1 cellular context compared by ENCODE assay signal in the genomic region with DNA sequence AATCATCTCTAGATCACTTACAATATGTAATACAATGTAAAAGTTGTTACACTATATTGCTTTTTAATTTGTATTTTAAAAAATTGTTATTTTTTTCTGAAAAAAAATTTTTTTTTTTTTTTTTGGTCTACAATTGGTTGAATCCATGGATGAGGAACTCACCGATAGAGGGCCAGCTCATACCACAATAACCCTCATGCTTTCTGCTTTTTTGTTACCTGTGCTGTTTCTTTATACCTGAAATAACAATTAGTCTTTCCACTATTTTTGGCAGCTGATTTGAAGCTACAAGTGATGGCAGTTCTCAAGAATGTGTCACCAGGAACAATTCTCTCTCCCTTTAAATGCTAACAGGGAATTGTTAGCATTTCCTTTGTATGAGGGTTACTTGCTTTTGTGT.
TF ChIP-seq lines count a peak whose summit lies in the region.

No MANE protein-coding gene starts in this region.

TF ChIP-seq in HCT116, 20 proteins besides CTCF, POLR2A, EP300 and RAD21:
- TF ChIP-seq ZNF274 (IDR thresholded peaks at IDR 0.05; ENCODE audit: low read depth, low read length) (no peak), CBX3 (IDR thresholded peaks at IDR 0.05; ENCODE audit: low read depth) (no peak), ATF3 (IDR thresholded peaks at IDR 0.05) (no peak), MAX (IDR thresholded peaks at IDR 0.05) (no peak), POLR2AphosphoS5 (IDR thresholded peaks at IDR 0.05; ENCODE audit: low read depth, low read length) (no peak), TCF7L2 (IDR thresholded peaks at IDR 0.05; ENCODE audit: borderline replicate concordance, extremely low read depth, insufficient read depth, insufficient read length) (no peak)
- TF ChIP-seq, protein P1, sequence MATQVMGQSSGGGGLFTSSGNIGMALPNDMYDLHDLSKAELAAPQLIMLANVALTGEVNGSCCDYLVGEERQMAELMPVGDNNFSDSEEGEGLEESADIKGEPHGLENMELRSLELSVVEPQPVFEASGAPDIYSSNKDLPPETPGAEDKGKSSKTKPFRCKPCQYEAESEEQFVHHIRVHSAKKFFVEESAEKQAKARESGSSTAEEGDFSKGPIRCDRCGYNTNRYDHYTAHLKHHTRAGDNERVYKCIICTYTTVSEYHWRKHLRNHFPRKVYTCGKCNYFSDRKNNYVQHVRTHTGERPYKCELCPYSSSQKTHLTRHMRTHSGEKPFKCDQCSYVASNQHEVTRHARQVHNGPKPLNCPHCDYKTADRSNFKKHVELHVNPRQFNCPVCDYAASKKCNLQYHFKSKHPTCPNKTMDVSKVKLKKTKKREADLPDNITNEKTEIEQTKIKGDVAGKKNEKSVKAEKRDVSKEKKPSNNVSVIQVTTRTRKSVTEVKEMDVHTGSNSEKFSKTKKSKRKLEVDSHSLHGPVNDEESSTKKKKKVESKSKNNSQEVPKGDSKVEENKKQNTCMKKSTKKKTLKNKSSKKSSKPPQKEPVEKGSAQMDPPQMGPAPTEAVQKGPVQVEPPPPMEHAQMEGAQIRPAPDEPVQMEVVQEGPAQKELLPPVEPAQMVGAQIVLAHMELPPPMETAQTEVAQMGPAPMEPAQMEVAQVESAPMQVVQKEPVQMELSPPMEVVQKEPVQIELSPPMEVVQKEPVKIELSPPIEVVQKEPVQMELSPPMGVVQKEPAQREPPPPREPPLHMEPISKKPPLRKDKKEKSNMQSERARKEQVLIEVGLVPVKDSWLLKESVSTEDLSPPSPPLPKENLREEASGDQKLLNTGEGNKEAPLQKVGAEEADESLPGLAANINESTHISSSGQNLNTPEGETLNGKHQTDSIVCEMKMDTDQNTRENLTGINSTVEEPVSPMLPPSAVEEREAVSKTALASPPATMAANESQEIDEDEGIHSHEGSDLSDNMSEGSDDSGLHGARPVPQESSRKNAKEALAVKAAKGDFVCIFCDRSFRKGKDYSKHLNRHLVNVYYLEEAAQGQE (IDR thresholded peaks at IDR 0.05; ENCODE audit: low read depth) = no peak
